In the genomic region with DNA sequence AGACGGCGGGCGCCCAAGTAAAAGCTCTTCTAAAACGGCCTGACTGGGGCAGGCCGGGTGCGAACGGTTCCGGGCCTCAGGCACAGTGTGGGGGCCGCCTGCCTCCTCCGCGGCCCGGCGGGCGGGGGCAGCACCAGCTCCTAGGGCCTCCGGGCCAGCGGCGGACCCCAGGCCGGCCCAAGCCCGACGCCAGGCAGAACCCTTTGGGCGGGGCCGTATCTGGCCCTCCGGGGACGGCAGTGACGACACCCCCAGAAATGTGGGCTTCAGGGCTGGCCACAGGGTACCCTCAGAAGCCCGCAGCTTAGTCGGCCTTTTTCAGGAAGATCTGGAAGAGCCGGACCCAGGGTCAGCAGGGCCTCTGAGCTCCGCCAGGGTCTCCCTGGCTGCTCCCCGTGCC, we compare ENCODE assay signal across 20 cellular contexts.
"Had no signal": no experiment of that assay in that cellular context is flagged by ENCODE, and none has a peak within 500 bp of the region (broad histone marks: within the 10 kb centered on the region; RNA-seq: fewer than 3 reads in every experiment).

No MANE protein-coding gene starts in this region.

- H3K27me3 ChIP-seq: body of pancreas, ovary, tibial nerve, vagina had no signal

- H3K4me3 ChIP-seq: body of pancreas, mucosa of descending colon, ovary, tibial nerve, vagina had no signal

- H3K9me3 ChIP-seq: body of pancreas, mucosa of descending colon, ovary, tibial nerve, vagina had no signal

- H3K36me3 ChIP-seq: ovary had no signal

- H3K9me3 Mint-ChIP-seq: activated CD4-positive, alpha-beta T cell treated with anti-CD3 and anti-CD28 coated beads, Interleukin-2, amount 10 ng/mL, durations not matched to agents 7 days and 5 days; activated naive CD4-positive, alpha-beta T cell treated with anti-CD3 and anti-CD28 coated beads, Interleukin-2, amount 50 U/mL, for 72 hours; central memory CD8-positive, alpha-beta T cell; immature natural killer cell; naive thymus-derived CD8-positive, alpha-beta T cell; stimulated activated effector memory CD8-positive, alpha-beta T cell treated with anti-CD3 and anti-CD28 coated beads, Interleukin-12 subunit alpha, Interleukin-12 subunit beta, amount 100 ng/mL, for 72 hours had no signal

- H3K27ac ChIP-seq: ovary, vagina had no signal

- H3K27ac Mint-ChIP-seq: activated CD4-positive, alpha-beta T cell treated with anti-CD3 and anti-CD28 coated beads, Interleukin-2, amount 10 ng/mL, durations not matched to agents 7 days and 5 days; activated naive CD4-positive, alpha-beta T cell treated with anti-CD3 and anti-CD28 coated beads, Interleukin-2, amount 50 U/mL, for 72 hours; stimulated activated effector memory CD8-positive, alpha-beta T cell treated with anti-CD3 and anti-CD28 coated beads, Interleukin-12 subunit alpha, Interleukin-12 subunit beta, amount 100 ng/mL, for 72 hours had no signal

- H3K4me3 Mint-ChIP-seq: activated CD4-positive, alpha-beta T cell treated with anti-CD3 and anti-CD28 coated beads, Interleukin-2, amount 10 ng/mL, durations not matched to agents 7 days and 5 days had no signal

- H3K27me3 Mint-ChIP-seq: activated CD4-positive, alpha-beta T cell treated with anti-CD3 and anti-CD28 coated beads, Interleukin-2, amount 10 ng/mL, durations not matched to agents 7 days and 5 days; central memory CD8-positive, alpha-beta T cell; T-helper 17 cell had no signal

- ATAC-seq: activated naive CD4-positive, alpha-beta T cell treated with anti-CD3 and anti-CD28 coated beads, Interleukin-2, amount 50 U/mL, for 72 hours; body of pancreas; mucosa of descending colon; naive thymus-derived CD8-positive, alpha-beta T cell; stimulated activated effector memory CD8-positive, alpha-beta T cell treated with anti-CD3 and anti-CD28 coated beads, Interleukin-12 subunit alpha, Interleukin-12 subunit beta, amount 100 ng/mL, for 72 hours; T-helper 17 cell had no signal

- DNase-seq: activated CD4-positive, alpha-beta T cell treated with anti-CD3 and anti-CD28 coated beads, Interleukin-2, amount 10 ng/mL, durations not matched to agents 7 days and 5 days; activated CD4-positive, CD25-positive, alpha-beta regulatory T cell; activated effector memory CD4-positive, alpha-beta T cell treated with anti-CD3 and anti-CD28 coated beads, Interleukin-2, amount 50 U/mL, for 16 hours; activated T-cell treated with anti-CD3 and anti-CD28 coated beads, Interleukin-2, amount 50 U/mL, for 1 hour; amniotic stem cell; effector memory CD4-positive, alpha-beta T cell; erythroblast; hypothalamus; immature natural killer cell; naive thymus-derived CD8-positive, alpha-beta T cell; T-helper 17 cell had no signal

- FAIRE-seq: TTC549 had no signal
